ENCODE assay signal across 8 cellular contexts in genomic region chr2:9191044-9191481, GRCh38. TPM values are rescaled to one million over a fixed set of nuclear protein-coding genes. Genes with fewer than 3 reads are reported as not detected.
DNase-seq lines count a peak whose midpoint lies in the region; ATAC-seq and TF ChIP-seq lines count a peak whose summit lies in the region.

No MANE protein-coding gene starts in this region.

- intact Hi-C loops in cardiac septum (cut with DNase I) (no loop called here), psoas muscle (cut with DNase I) (no loop called here)

- H3K79me2 ChIP-seq in DND-41 (ENCODE audit: insufficient read depth, low read length): no peaks in the 10 kb centered on the region

- H3K27me3 ChIP-seq in DND-41 (ENCODE audit: insufficient read depth, low read length, poor library complexity): peaks cover 3% of the 10 kb centered on the region
- no peaks in the 10 kb centered on the region for H3K27me3 ChIP-seq in psoas muscle (ENCODE audit: insufficient read depth in 3 of 3, low read length in 2 of 3)

- H2AFZ ChIP-seq in DND-41 (ENCODE audit: low read depth, low read length): no peak overlapping the region

- H3K36me3 ChIP-seq in DND-41 (ENCODE audit: insufficient read depth, low read length): no peaks in the 10 kb centered on the region
- H3K36me3 ChIP-seq in psoas muscle (ENCODE audit: insufficient read depth in 1 of 2, low read depth in 1 of 2): no peaks in the 10 kb centered on the region

- H3K27ac ChIP-seq in DND-41 (ENCODE audit: low read length): no peak overlapping the region
- peak overlapping the region; percentile 53 for H3K27ac ChIP-seq in psoas muscle

- TF ChIP-seq CTCF in DND-41 (IDR thresholded peaks at IDR 0.05; ENCODE audit: borderline replicate concordance, extremely low read depth, low read length, poor library complexity, severe bottlenecking) (no peak), psoas muscle (IDR thresholded peaks at IDR 0.05) (no peak)

- H3K4me1 ChIP-seq in DND-41 (ENCODE audit: insufficient read depth, low read length): no peaks in the 10 kb centered on the region
- peaks cover 12% of the 10 kb centered on the region for H3K4me1 ChIP-seq in psoas muscle

- H3K9me3 ChIP-seq in DND-41 (ENCODE audit: insufficient read depth, low read length, severe bottlenecking) (no peaks in the 10 kb centered on the region), psoas muscle (no peaks in the 10 kb centered on the region)

- no peak overlapping the region for H3K4me3 ChIP-seq in DND-41 (ENCODE audit: low read depth in 1 of 2, low read length in 2 of 2)
- H3K4me3 ChIP-seq in psoas muscle: no peak overlapping the region

- DNase-seq in DND-41 (peak; percentile 32), UCSD-AML1 (lab: John Stamatoyannopoulos, UW; ENCODE audit: unreplicated experiment) (peak; percentile 33), cardiac septum (ENCODE audit: low spot score) (peak; percentile 83), psoas muscle (peak; percentile 84 to 87), DMS79 (lab: John Stamatoyannopoulos, UW) (no peak), NCI-H82 (lab: John Stamatoyannopoulos, UW) (no peak)

- H4K20me1 ChIP-seq in DND-41 (ENCODE audit: insufficient read depth, low read length): no peaks in the 10 kb centered on the region

- WGBS in psoas muscle, 3 donors: 14 to 24% (median 16%) methylated on average over 9 of the region's 9 CpGs

- no peak overlapping the region for H3K9ac ChIP-seq in DND-41 (ENCODE audit: low read depth, low read length)

- ATAC-seq in DND-41 (ENCODE audit: insufficient read depth, low read depth) (no peak), psoas muscle (peak; percentile 79 to 87 (median 84)), HG03432 (IDR thresholded peaks at IDR 0.05; ENCODE audit: unreplicated experiment) (no peak), GM21737 (IDR thresholded peaks at IDR 0.05; ENCODE audit: unreplicated experiment) (no peak)

- H3K4me2 ChIP-seq in DND-41 (ENCODE audit: insufficient read depth, low read length): no peak overlapping the region

RNA-seq across cellular contexts. Expression of gene ASAP2, which starts 15.5 kb away (rescaled TPM):
- total RNA-seq in cardiac septum (11.8 TPM), psoas muscle (1 to 10 TPM; 2.5 to 9.0 (median 4.1) TPM)
- 1 to 10 TPM; 1.6 to 3.3 (median 2.0) TPM for polyA plus RNA-seq in psoas muscle

Comparison
In these comparisons a context has a peak if more than half of its experiments do, and no peak if none do; other contexts are left out.
1. ATAC-seq: peak in psoas muscle (4 of 4); none in DND-41 (single experiment), HG03432 (single experiment) and GM21737 (single experiment).
2. DNase-seq: peak in DND-41 (single experiment), UCSD-AML1 (single experiment), cardiac septum (single experiment) and psoas muscle (2 of 2); none in DMS79 (single experiment) and NCI-H82 (single experiment).